In genomic region chr14:30270200-30271161, GRCh38 we compare ENCODE assay signal across 8 cellular contexts.
DNase-seq lines count a peak whose midpoint lies in the region; ATAC-seq, FAIRE-seq and TF ChIP-seq lines count a peak whose summit lies in the region.

No MANE protein-coding gene starts in this region.

- H4K20me1 ChIP-seq in K562 (replicated peaks; ENCODE audit: control insufficient read depth, insufficient read depth, low read length) = no peaks in the 10 kb centered on the region

- DNase-seq in GM18507 (ENCODE audit: extremely low spot score, insufficient read length, low read depth) (peak; percentile 18), NCI-H146 treated with DMSO at 0.1 percent for 48 hours (lab: John Stamatoyannopoulos, UW; ENCODE audit: unreplicated experiment) (peak; percentile 76), T-helper 9 cell (peak; percentile 15), K562 (ENCODE audit: extremely low read depth in 1 of 4, low spot score in 3 of 4) (peak; percentile 54 to 79 (median 62)), smooth muscle cell of the brain vasculature (ENCODE audit: low read depth, low spot score) (peak; percentile 70)

- intact Hi-C loops in K562 (cut with micrococcal nuclease) = loop anchor here (1.0 kb wide), 1 partner anchor 252 kb away; no protein-coding TSS in a partner anchor

- no peak overlapping the region; a peak in 1 of 4 replicates for H3K9ac ChIP-seq in K562 (ENCODE audit: insufficient read depth in 1 of 2, low read depth in 2 of 2, low read length in 2 of 2)
- H3K9ac ChIP-seq in iPS-18a (ENCODE audit: low read length) = no peak overlapping the region

- TF ChIP-seq EP300 in K562 (IDR thresholded peaks at IDR 0.05; ENCODE audit: low read length) = no peak

- peak; percentile 96 for TF ChIP-seq CTCF in 22Rv1 (IDR thresholded peaks at IDR 0.05)
- peak; percentile 74 to 87 (median 76) for TF ChIP-seq CTCF in K562 (IDR thresholded peaks at IDR 0.05 in 2 of 3, conservative IDR thresholded peaks at IDR 0.05 in 1 of 3; ENCODE audit: insufficient read depth in 2 of 3, low read depth in 1 of 3, low read length in 3 of 3)

- no peak for TF ChIP-seq POLR2A in K562 (conservative IDR thresholded peaks at IDR 0.05)

- no TSS peak for BruUV-seq in K562 (replicated peaks; lab: Mats Ljungman, UMichigan)

- H3K4me3 ChIP-seq in K562 = peak overlapping the region; percentile 16; the same call in 1 of the 2 replicates
- peak overlapping the region; percentile 52 for H3K4me3 ChIP-seq in iPS-18a (ENCODE audit: low read length)

- H3K36me3 ChIP-seq in K562 (ENCODE audit: control insufficient read depth, insufficient read depth, low read length) (no peaks in the 10 kb centered on the region), iPS-18a (ENCODE audit: control insufficient read depth, low read depth, low read length) (no peaks in the 10 kb centered on the region)

- ATAC-seq in HG02970 (IDR thresholded peaks at IDR 0.05; ENCODE audit: low FRiP score, unreplicated experiment) (peak; percentile 95), K562 (peak; percentile 100)

- peak overlapping the region; percentile 79; the same call in 1 of the 2 replicates for H2AFZ ChIP-seq in K562 (ENCODE audit: low read depth, low read length)

- FAIRE-seq in GM18507 (lab: Jason Lieb, UNC) (peak; percentile 89), K562 (lab: Jason Lieb, UNC) (peak; percentile 86)

- no peaks in the 10 kb centered on the region for H3K79me2 ChIP-seq in K562 (ENCODE audit: control insufficient read depth, insufficient read depth, low read length)

- CTCF ChIA-PET in K562 (lab: Yijun Ruan, JAX; ENCODE audit: low intra/inter-chr PET ratio) = no interaction called here

- POLR2A ChIA-PET in K562 (lab: Yijun Ruan, JAX) = interaction anchor here (0.6 to 1.0 kb wide), 2 partner anchors 212 to 341 kb away, joined by 3 read pairs; no protein-coding TSS in a partner anchor

- peak overlapping the region; percentile 73 for H3K4me2 ChIP-seq in K562 (ENCODE audit: insufficient read depth, low read length)

- H3K9me3 ChIP-seq in K562 (replicated peaks; ENCODE audit: control insufficient read depth, insufficient read depth, low read depth, low read length) = no peaks in the 10 kb centered on the region
- H3K9me3 ChIP-seq in iPS-18a (ENCODE audit: control insufficient read depth, low read depth, low read length) = no peaks in the 10 kb centered on the region

- H3K9me1 ChIP-seq in K562 (ENCODE audit: control insufficient read depth, insufficient read depth, low read length) = no peaks in the 10 kb centered on the region

- H3K27me3 ChIP-seq in K562 (ENCODE audit: control insufficient read depth in 2 of 2, insufficient read depth in 2 of 2, low read length in 2 of 2) = no peaks in the 10 kb centered on the region
- peaks cover 9% of the 10 kb centered on the region for H3K27me3 ChIP-seq in iPS-18a (ENCODE audit: control insufficient read depth, insufficient read depth, low read length)

- 8% methylated on average over 26 of the region's 29 CpGs for WGBS in K562 (ENCODE audit: insufficient coverage, low coverage, missing lambda C conversion rate)

- in situ Hi-C loops in K562 (cut with MboI) = no loop called here

- TF ChIP-seq RAD21 in K562 (CRISPR knock-in tag; conservative IDR thresholded peaks at IDR 0.05 in 1 of 2, IDR thresholded peaks at IDR 0.05 in 1 of 2) = peak; percentile 42 to 65; a peak in 2 of 4 replicates

- H3K27ac ChIP-seq in 22Rv1 (no peak overlapping the region), K562 (ENCODE audit: extremely low read depth, low read depth, low read length) (no peak overlapping the region), iPS-18a (ENCODE audit: low read length) (no peak overlapping the region)

- no peaks in the 10 kb centered on the region for H3K4me1 ChIP-seq in K562 (replicated peaks in 1 of 2; ENCODE audit: control insufficient read depth in 2 of 2, insufficient read depth in 2 of 2, low read length in 2 of 2)
- H3K4me1 ChIP-seq in iPS-18a (ENCODE audit: control insufficient read depth, low read depth, low read length) = peaks cover 5% of the 10 kb centered on the region

TF ChIP-seq in K562, 482 proteins besides CTCF, POLR2A, EP300 and RAD21:
- TF ChIP-seq SMC3 (conservative IDR thresholded peaks at IDR 0.05; ENCODE audit: insufficient read depth, low read depth, low read length) (peak; percentile 60), C11orf30 (IDR thresholded peaks at IDR 0.05; ENCODE audit: low read depth) (no peak), CTBP1 (IDR thresholded peaks at IDR 0.05; ENCODE audit: borderline replicate concordance) (peak; percentile 13; the same call in 1 of the 2 replicates), PKNOX1 (IDR thresholded peaks at IDR 0.05) (peak; percentile 38; the same call in 1 of the 2 replicates), MEIS2 (IDR thresholded peaks at IDR 0.05; ENCODE audit: partially characterized antibody) (peak; percentile 7), RCOR1 (IDR thresholded peaks at IDR 0.05; ENCODE audit: borderline replicate concordance in 1 of 2, low read depth in 2 of 2, low read length in 2 of 2) (peak in 1 of 2 experiments; percentile 37; a peak in 1 of 4 replicates), ZZZ3 (IDR thresholded peaks at IDR 0.05) (no peak), CREM (IDR thresholded peaks at IDR 0.05; ENCODE audit: low read depth) (0 out of 2 replicates have a peak, but pooled peaks have one; percentile 10), ZBTB1 (CRISPR knock-in tag; IDR thresholded peaks at IDR 0.05; ENCODE audit: borderline replicate concordance, low read depth) (no peak), ATF1 (CRISPR knock-in tag; IDR thresholded peaks at IDR 0.05) (no peak), ATF1 (tag; IDR thresholded peaks at IDR 0.05) (peak; percentile 45; the same call in 1 of the 2 replicates), ATF7 (IDR thresholded peaks at IDR 0.05) (0 out of 2 replicates have a peak, but pooled peaks have one; percentile 18)

Comparison
In these comparisons a context has a peak if more than half of its experiments do, and no peak if none do; other contexts are left out.
1. DNase-seq: peak in every context shown above with its lines; median percentile 76 in NCI-H146 treated with DMSO at 0.1 percent for 48 hours; 70 in smooth muscle cell of the brain vasculature; 62 in K562; 18 in GM18507; 15 in T-helper 9 cell.